Comparison of ENCODE assay signal across 8 cellular contexts in genomic region chr1:204446413-204447111, GRCh38. TPM values are rescaled to one million over a fixed set of nuclear protein-coding genes. Genes with fewer than 3 reads are reported as not detected.
DNase-seq lines count a peak whose midpoint lies in the region; ATAC-seq and TF ChIP-seq lines count a peak whose summit lies in the region.

No MANE protein-coding gene starts in this region.

- H3K4me3 Mint-ChIP-seq in activated CD4-positive, alpha-beta memory T cell treated with anti-CD3 and anti-CD28 coated beads, Interleukin-2, amount 10 ng/mL, durations not matched to agents 7 days and 5 days, result no peak overlapping the region

- H3K9me3 Mint-ChIP-seq in activated CD4-positive, alpha-beta memory T cell treated with anti-CD3 and anti-CD28 coated beads, Interleukin-2, amount 10 ng/mL, durations not matched to agents 7 days and 5 days, result no peaks in the 10 kb centered on the region

- no peaks in the 10 kb centered on the region for H3K27me3 Mint-ChIP-seq in activated CD4-positive, alpha-beta memory T cell treated with anti-CD3 and anti-CD28 coated beads, Interleukin-2, amount 10 ng/mL, durations not matched to agents 7 days and 5 days

- peak overlapping the region; percentile 30 to 99 (median 79) for H3K27ac ChIP-seq in dorsolateral prefrontal cortex

- intact Hi-C loops in dorsolateral prefrontal cortex (cut with DNase I), result loop anchor here (1.0 to 5.0 kb wide), 3 partner anchors 48 to 57 kb away; partner anchors contain the start of gene PIK3C2B (in 1 of the 2)

- H3K36me3 Mint-ChIP-seq in activated CD4-positive, alpha-beta memory T cell treated with anti-CD3 and anti-CD28 coated beads, Interleukin-2, amount 10 ng/mL, durations not matched to agents 7 days and 5 days (ENCODE audit: low read depth), result peaks cover 63% of the 10 kb centered on the region

- H3K4me1 Mint-ChIP-seq in activated CD4-positive, alpha-beta memory T cell treated with anti-CD3 and anti-CD28 coated beads, Interleukin-2, amount 10 ng/mL, durations not matched to agents 7 days and 5 days, result peaks cover 61% of the 10 kb centered on the region

- peak overlapping the region; percentile 57 for H3K27ac Mint-ChIP-seq in activated CD4-positive, alpha-beta memory T cell treated with anti-CD3 and anti-CD28 coated beads, Interleukin-2, amount 10 ng/mL, durations not matched to agents 7 days and 5 days

- TF ChIP-seq CTCF in GM12875 (IDR thresholded peaks at IDR 0.05; ENCODE audit: borderline replicate concordance, insufficient read depth, low read depth, low read length), result peak; percentile 81
- peak; percentile 37 to 92 (median 83) for TF ChIP-seq CTCF in dorsolateral prefrontal cortex (IDR thresholded peaks at IDR 0.05 in 54 of 56, conservative IDR thresholded peaks at IDR 0.05 in 2 of 56; ENCODE audit: low read depth in 1 of 56, partially characterized antibody in 56 of 56)

- POLR2A ChIA-PET in activated CD4-positive, alpha-beta memory T cell treated with anti-CD3 and anti-CD28 coated beads, Interleukin-2, amount 10 ng/mL, durations not matched to agents 7 days and 5 days (lab: Charles Lee), result interaction anchor here (0.6 to 6.0 kb wide), 9 partner anchors 12 to 119 kb away, joined by 3 to 57 read pairs (median 4); partner anchors contain the start of genes MDM4 and PIK3C2B

- CTCF ChIA-PET in activated CD4-positive, alpha-beta memory T cell treated with anti-CD3 and anti-CD28 coated beads, Interleukin-2, amount 10 ng/mL, durations not matched to agents 7 days and 5 days (lab: Charles Lee), result interaction anchor here (0.6 to 10.6 kb wide), 25 partner anchors 7 to 360 kb away, joined by 3 to 519 read pairs (median 4); partner anchors contain the start of genes MDM4 and PIK3C2B

- H3K27me3 ChIP-seq in dorsolateral prefrontal cortex, result no peaks in the 10 kb centered on the region

- peak; percentile 39 for ATAC-seq in HG03469 (IDR thresholded peaks at IDR 0.05; ENCODE audit: unreplicated experiment)

- DNase-seq in NCI-H69 (lab: John Stamatoyannopoulos, UW), result peak; percentile 98
- peak; percentile 79 for DNase-seq in activated CD4-positive, alpha-beta memory T cell treated with anti-CD3 and anti-CD28 coated beads, Interleukin-2, amount 10 ng/mL, durations not matched to agents 7 days and 5 days
- peak; percentile 24 to 86 (median 76) for DNase-seq in dorsolateral prefrontal cortex
- DNase-seq in lung microvascular endothelial cell (ENCODE audit: low read depth in 2 of 2), result peak; percentile 74 to 84
- DNase-seq in stimulated activated CD8-positive, alpha-beta memory T cell treated with anti-CD3 and anti-CD28 coated beads, Interleukin-15, amount 100 ng/mL, for 24 hours (ENCODE audit: low read depth), result peak; percentile 39
- DNase-seq in T1000 (lab: John Stamatoyannopoulos, UW), result no peak

- H3K4me3 ChIP-seq in GM12875 (ENCODE audit: low read depth, low read length), result no peak overlapping the region
- H3K4me3 ChIP-seq in dorsolateral prefrontal cortex, result no peak overlapping the region

RNA-seq across cellular contexts. Expression of gene PPP1R15B, which starts 34.9 kb away (rescaled TPM):
- total RNA-seq in activated CD4-positive, alpha-beta memory T cell treated with anti-CD3 and anti-CD28 coated beads, Interleukin-2, amount 10 ng/mL, durations not matched to agents 7 days and 5 days, result 10 to 100 TPM; 76.0 to 76.1 TPM
- 10 to 100 TPM; 26.2 to 55.9 (median 35.6) TPM for total RNA-seq in dorsolateral prefrontal cortex
- 15.3 and 21.0 TPM in 2 replicates for total RNA-seq in lung microvascular endothelial cell

RNA-seq across cellular contexts. Expression of gene PIK3C2B, which starts 48.0 kb away (rescaled TPM):
- total RNA-seq in activated CD4-positive, alpha-beta memory T cell treated with anti-CD3 and anti-CD28 coated beads, Interleukin-2, amount 10 ng/mL, durations not matched to agents 7 days and 5 days, result 10 to 100 TPM; 31.0 to 32.0 TPM
- total RNA-seq in dorsolateral prefrontal cortex (100 to 1,000 TPM in 8 of 120 experiments, 10 to 100 TPM in 112; 38.4 to 188 (median 62.6) TPM), lung microvascular endothelial cell (10.7 and 15.5 TPM in 2 replicates)
